1 cellular context compared by ENCODE assay signal in the genomic region with DNA sequence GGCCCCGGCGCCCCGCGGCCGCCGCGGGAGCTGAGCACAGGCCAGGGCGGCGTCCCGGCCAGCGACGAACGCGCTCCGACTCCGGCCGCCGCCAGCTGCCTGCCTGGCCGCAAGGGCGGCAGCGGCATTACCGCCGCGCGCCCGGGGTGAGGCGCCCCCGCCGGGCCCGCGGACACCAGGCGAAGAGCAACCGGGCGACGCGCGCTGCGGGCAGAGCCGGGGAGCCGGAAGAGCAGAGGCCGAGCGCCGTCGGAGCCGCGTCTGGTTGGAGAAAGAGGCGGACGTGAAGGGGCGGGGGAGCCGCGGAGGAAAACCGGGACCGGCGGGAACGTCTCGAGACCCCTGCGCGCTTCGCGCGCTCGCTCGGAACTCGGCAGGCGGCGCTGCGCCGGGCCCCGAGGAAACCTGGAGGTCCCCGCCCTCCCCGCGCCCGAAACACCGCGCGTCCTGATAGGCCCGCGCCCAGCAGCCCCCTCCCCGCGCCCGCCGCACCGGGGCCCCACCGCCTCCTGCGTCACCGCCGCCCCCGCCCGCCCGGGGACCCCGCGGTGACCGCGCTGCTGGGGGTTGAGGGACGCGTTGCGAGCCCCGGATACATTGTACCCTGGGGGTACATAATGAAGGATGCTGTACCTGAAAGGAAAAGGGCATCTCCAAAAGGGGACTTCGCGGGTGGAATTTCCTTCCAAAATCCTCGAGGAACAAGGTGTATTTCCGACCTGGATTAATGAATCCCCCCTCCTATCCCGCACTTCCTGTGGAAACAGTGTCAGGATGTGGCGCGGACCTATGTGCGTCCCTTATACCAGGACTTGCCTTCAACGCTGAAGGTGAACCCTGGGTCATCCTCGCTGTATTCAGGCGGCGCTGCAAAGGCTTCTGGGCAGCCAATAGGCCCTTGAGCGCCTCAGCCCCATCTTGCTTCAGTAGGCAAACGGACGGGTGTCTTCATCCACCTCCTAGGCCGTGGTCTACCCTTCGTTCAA.
TF ChIP-seq lines count a peak whose summit lies in the region.

No MANE protein-coding gene starts in this region.

TF ChIP-seq in H1, 55 proteins besides CTCF, POLR2A, EP300 and RAD21 (continued from another document):
- TF ChIP-seq RBBP5 (IDR thresholded peaks at IDR 0.05; ENCODE audit: borderline replicate concordance, low read depth, low read length) (peak; percentile 95), BACH1 (IDR thresholded peaks at IDR 0.05; ENCODE audit: low read length) (no peak), TAF1 (IDR thresholded peaks at IDR 0.05; ENCODE audit: low read depth, low read length) (peak; percentile 82), SIN3A (conservative IDR thresholded peaks at IDR 0.05 in 1 of 2, IDR thresholded peaks at IDR 0.05 in 1 of 2; ENCODE audit: low read depth in 1 of 2, low read length in 2 of 2) (no peak), SP1 (IDR thresholded peaks at IDR 0.05; ENCODE audit: low read depth, low read length) (no peak), KDM1A (IDR thresholded peaks at IDR 0.05; ENCODE audit: borderline replicate concordance, low read length) (no peak), YY1 (IDR thresholded peaks at IDR 0.05; ENCODE audit: low read depth, low read length) (peak; percentile 92), EGR1 (IDR thresholded peaks at IDR 0.05; ENCODE audit: borderline replicate concordance, low read depth, low read length) (peak; percentile 65; the same call in 1 of the 2 replicates), CBX8 (IDR thresholded peaks at IDR 0.05; ENCODE audit: borderline replicate concordance, low read depth, low read length) (no peak), RNF2 (IDR thresholded peaks at IDR 0.05; ENCODE audit: borderline replicate concordance, low read depth, low read length, missing control alignments, poor library complexity, severe bottlenecking) (no peak), CHD1 (IDR thresholded peaks at IDR 0.05; ENCODE audit: low read depth, low read length) (no peak), TBP (IDR thresholded peaks at IDR 0.05; ENCODE audit: low read depth, low read length) (peak; percentile 48; the same call in 1 of the 2 replicates), SIRT6 (IDR thresholded peaks at IDR 0.05; ENCODE audit: low read length) (no peak), MAFK (IDR thresholded peaks at IDR 0.05; ENCODE audit: low read depth, low read length) (no peak), CREB1 (IDR thresholded peaks at IDR 0.05) (peak; percentile 64), PHF8 (conservative IDR thresholded peaks at IDR 0.05; ENCODE audit: low read depth, low read length) (peak; percentile 74), NANOG (IDR thresholded peaks at IDR 0.05; ENCODE audit: insufficient read depth, low read depth, low read length, poor library complexity, severe bottlenecking) (no peak), HDAC2 (IDR thresholded peaks at IDR 0.05; ENCODE audit: borderline replicate concordance in 1 of 2, low read depth in 2 of 2, low read length in 2 of 2) (peak in 1 of 2 experiments; percentile 82; a peak in 2 of 4 replicates), EZH2 (IDR thresholded peaks at IDR 0.05; ENCODE audit: low read depth, low read length, severe bottlenecking) (no peak), SIX5 (IDR thresholded peaks at IDR 0.05; ENCODE audit: low read depth, low read length) (no peak), CBX5 (IDR thresholded peaks at IDR 0.05; ENCODE audit: low read depth, low read length) (no peak), KDM4A (IDR thresholded peaks at IDR 0.05; ENCODE audit: low read depth, low read length, severe bottlenecking) (no peak), CHD2 (IDR thresholded peaks at IDR 0.05; ENCODE audit: low read length) (no peak), TAF7 (optimal IDR thresholded peaks at IDR 0.05; ENCODE audit: borderline replicate concordance, low read depth, low read length) (peak; percentile 84), ASH2L (IDR thresholded peaks at IDR 0.05; ENCODE audit: low read length) (peak; percentile 96), POLR2AphosphoS5 (IDR thresholded peaks at IDR 0.05; ENCODE audit: low read depth, low read length) (peak; percentile 66), CEBPB (IDR thresholded peaks at IDR 0.05; ENCODE audit: low read depth, low read length) (no peak)
- TF ChIP-seq, protein P1, sequence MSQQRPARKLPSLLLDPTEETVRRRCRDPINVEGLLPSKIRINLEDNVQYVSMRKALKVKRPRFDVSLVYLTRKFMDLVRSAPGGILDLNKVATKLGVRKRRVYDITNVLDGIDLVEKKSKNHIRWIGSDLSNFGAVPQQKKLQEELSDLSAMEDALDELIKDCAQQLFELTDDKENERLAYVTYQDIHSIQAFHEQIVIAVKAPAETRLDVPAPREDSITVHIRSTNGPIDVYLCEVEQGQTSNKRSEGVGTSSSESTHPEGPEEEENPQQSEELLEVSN (IDR thresholded peaks at IDR 0.05): 0 out of 2 replicates have a peak, but pooled peaks have one; percentile 14
- TF ChIP-seq, protein P2, sequence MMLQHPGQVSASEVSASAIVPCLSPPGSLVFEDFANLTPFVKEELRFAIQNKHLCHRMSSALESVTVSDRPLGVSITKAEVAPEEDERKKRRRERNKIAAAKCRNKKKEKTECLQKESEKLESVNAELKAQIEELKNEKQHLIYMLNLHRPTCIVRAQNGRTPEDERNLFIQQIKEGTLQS (IDR thresholded peaks at IDR 0.05; ENCODE audit: insufficient read depth, low read depth, low read length): no peak
- TF ChIP-seq, protein P3, sequence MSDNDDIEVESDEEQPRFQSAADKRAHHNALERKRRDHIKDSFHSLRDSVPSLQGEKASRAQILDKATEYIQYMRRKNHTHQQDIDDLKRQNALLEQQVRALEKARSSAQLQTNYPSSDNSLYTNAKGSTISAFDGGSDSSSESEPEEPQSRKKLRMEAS (IDR thresholded peaks at IDR 0.05): peak; percentile 17
